Comparison of ENCODE assay signal across 8 cellular contexts in genomic region chr19:47225746-47226425, GRCh38. TPM values are rescaled to one million over a fixed set of nuclear protein-coding genes. Genes with fewer than 3 reads are reported as not detected.
DNase-seq lines count a peak whose midpoint lies in the region; ATAC-seq and TF ChIP-seq lines count a peak whose summit lies in the region.

No MANE protein-coding gene starts in this region.

- CTCF ChIA-PET in A673 (lab: Charles Lee) = interaction anchor here (0.6 to 2.0 kb wide), 3 partner anchors 15 to 31 kb away, joined by 3 to 28 read pairs (median 7); partner anchors contain the start of gene CCDC9
- CTCF ChIA-PET in activated CD4-positive, alpha-beta memory T cell treated with anti-CD3 and anti-CD28 coated beads for 36 hours (lab: Charles Lee) = interaction anchor here (0.6 to 8.0 kb wide), 16 partner anchors 10 to 650 kb away, joined by 3 to 141 read pairs (median 4); partner anchors contain the start of genes CCDC9 and SAE1

- H3K27ac ChIP-seq in A673 (ENCODE audit: low read depth, low read length, poor library complexity, severe bottlenecking) = peak overlapping the region; percentile 95
- peak overlapping the region; percentile 100 for H3K27ac ChIP-seq in lower lobe of right lung

- peak overlapping the region; percentile 77 for H3K4me3 Mint-ChIP-seq in activated CD4-positive, alpha-beta memory T cell treated with anti-CD3 and anti-CD28 coated beads for 36 hours

- POLR2A ChIA-PET in A673 (lab: Charles Lee; ENCODE audit: low non-redundant PET) = interaction anchor here (0.5 to 0.9 kb wide), 3 partner anchors 12 to 1267 kb away, joined by 3 to 7 read pairs (median 5); no protein-coding TSS in a partner anchor
- POLR2A ChIA-PET in activated CD4-positive, alpha-beta memory T cell treated with anti-CD3 and anti-CD28 coated beads for 36 hours (lab: Charles Lee) = interaction anchor here (0.6 to 2.1 kb wide), 25 partner anchors 11 to 438 kb away, joined by 3 to 32 read pairs (median 4); partner anchors contain the start of genes CCDC9, INAFM1, SAE1 and SLC1A5

- no peak for TF ChIP-seq CTCF in A673 (conservative IDR thresholded peaks at IDR 0.05; ENCODE audit: low read depth, low read length)
- peak; percentile 6 for TF ChIP-seq CTCF in lower lobe of right lung (IDR thresholded peaks at IDR 0.05)

- DNase-seq in A673 (ENCODE audit: low spot score) = peak; percentile 94
- peak; percentile 95 for DNase-seq in NCI-H748 (lab: John Stamatoyannopoulos, UW; ENCODE audit: unreplicated experiment)
- peak; percentile 88 for DNase-seq in activated CD4-positive, alpha-beta memory T cell treated with anti-CD3 and anti-CD28 coated beads for 36 hours
- peak; percentile 92 for DNase-seq in ecto neural progenitor cell (ENCODE audit: low spot score)
- DNase-seq in lower lobe of right lung = peak; percentile 91
- DNase-seq in stimulated activated CD4-positive, alpha-beta T cell treated with anti-CD3 and anti-CD28 coated beads, Interleukin-4, amount 100 ng/mL, for 4 hours = peak; percentile 81 to 82

- H3K4me1 Mint-ChIP-seq in activated CD4-positive, alpha-beta memory T cell treated with anti-CD3 and anti-CD28 coated beads for 36 hours (ENCODE audit: low read depth) = peaks cover 10% of the 10 kb centered on the region

- peak; percentile 30 for ATAC-seq in GM18858 (IDR thresholded peaks at IDR 0.05; ENCODE audit: unreplicated experiment)
- peak; percentile 39 for ATAC-seq in HG03342 (IDR thresholded peaks at IDR 0.05; ENCODE audit: unreplicated experiment)
- peak; percentile 86 to 88 for ATAC-seq in lower lobe of right lung

- no peaks in the 10 kb centered on the region for H3K27me3 ChIP-seq in A673 (replicated peaks; ENCODE audit: insufficient read depth, low read depth, low read length, poor library complexity)
- H3K27me3 ChIP-seq in lower lobe of right lung (ENCODE audit: low read depth) = no peaks in the 10 kb centered on the region

- H3K4me1 ChIP-seq in A673 (ENCODE audit: insufficient read depth, low read length, poor library complexity, severe bottlenecking) (peaks cover 21% of the 10 kb centered on the region), lower lobe of right lung (peaks cover 29% of the 10 kb centered on the region)

- H3K36me3 ChIP-seq in A673 (ENCODE audit: insufficient read depth, low read length, poor library complexity, severe bottlenecking) (no peaks in the 10 kb centered on the region), lower lobe of right lung (peaks cover 39% of the 10 kb centered on the region)

- no peaks in the 10 kb centered on the region for H3K9me3 Mint-ChIP-seq in activated CD4-positive, alpha-beta memory T cell treated with anti-CD3 and anti-CD28 coated beads for 36 hours

- H3K9me3 ChIP-seq in A673 (ENCODE audit: low read depth, low read length, poor library complexity, severe bottlenecking) (no peaks in the 10 kb centered on the region), lower lobe of right lung (no peaks in the 10 kb centered on the region)

- intact Hi-C loops in A673 (cut with micrococcal nuclease; ENCODE audit: unreplicated experiment) (no loop called here), lower lobe of right lung (cut with DNase I) (no loop called here)
- intact Hi-C loops in activated CD4-positive, alpha-beta memory T cell treated with anti-CD3 and anti-CD28 coated beads for 36 hours (cut with micrococcal nuclease) = loop anchor here (1.0 to 2.0 kb wide), 3 partner anchors 30 to 67 kb away; partner anchors contain the start of gene CCDC9

- BruUV-seq in A673 (replicated peaks; lab: Mats Ljungman, UMichigan) = no TSS peak

- H3K4me3 ChIP-seq in A673 (ENCODE audit: low read depth, low read length, poor library complexity, severe bottlenecking) (peak overlapping the region; percentile 52), lower lobe of right lung (peak overlapping the region; percentile 91)

- H3K36me3 Mint-ChIP-seq in activated CD4-positive, alpha-beta memory T cell treated with anti-CD3 and anti-CD28 coated beads for 36 hours = peaks cover 9% of the 10 kb centered on the region

- H3K27me3 Mint-ChIP-seq in activated CD4-positive, alpha-beta memory T cell treated with anti-CD3 and anti-CD28 coated beads for 36 hours = no peaks in the 10 kb centered on the region

- H3K27ac Mint-ChIP-seq in activated CD4-positive, alpha-beta memory T cell treated with anti-CD3 and anti-CD28 coated beads for 36 hours = peak overlapping the region; percentile 89

RNA-seq across cellular contexts. Expression of gene BBC3, which starts 5.1 kb away (rescaled TPM):
- total RNA-seq in A673 (2021) = 2.7 and 3.7 TPM in 2 replicates
- 10 to 100 TPM; 13.8 to 14.6 TPM for total RNA-seq in activated CD4-positive, alpha-beta memory T cell treated with anti-CD3 and anti-CD28 coated beads for 36 hours
- 18.5 TPM for total RNA-seq in lower lobe of right lung

RNA-seq across cellular contexts. Expression of gene CCDC9, which starts 30.4 kb away (rescaled TPM):
- total RNA-seq in A673 (2021) (36.4 and 39.7 TPM in 2 replicates), lower lobe of right lung (30.7 TPM)
- total RNA-seq in activated CD4-positive, alpha-beta memory T cell treated with anti-CD3 and anti-CD28 coated beads for 36 hours = 10 to 100 TPM; 32.7 to 39.1 TPM

RNA-seq across cellular contexts. Expression of gene INAFM1, which starts 48.8 kb away (rescaled TPM):
- 13.8 and 15.9 TPM in 2 replicates for total RNA-seq in A673 (2021)
- 10 to 100 TPM; 12.4 to 13.7 TPM for total RNA-seq in activated CD4-positive, alpha-beta memory T cell treated with anti-CD3 and anti-CD28 coated beads for 36 hours
- total RNA-seq in lower lobe of right lung = 18.0 TPM

Comparison
In these comparisons a context has a peak if more than half of its experiments do, and no peak if none do; other contexts are left out.
1. Peak in every context shown above with its lines: DNase-seq, ATAC-seq, H3K4me3 ChIP-seq and H3K27ac ChIP-seq.
2. ATAC-seq: peak in every context shown above with its lines; median percentile 87 in lower lobe of right lung; 39 in HG03342; 30 in GM18858.